Comparison of ENCODE assay signal across 8 cellular contexts in genomic region chr6:117555882-117556498, GRCh38. TPM values are rescaled to one million over a fixed set of nuclear protein-coding genes. Genes with fewer than 3 reads are reported as not detected.
A peak's percentile ranks its signal among the peaks of the same experiment; 100 is the strongest.
DNase-seq lines count a peak whose midpoint lies in the region; ATAC-seq, FAIRE-seq and TF ChIP-seq lines count a peak whose summit lies in the region.

No MANE protein-coding gene starts in this region.

- H2AFZ ChIP-seq in SK-N-SH (ENCODE audit: low read depth), result no peak overlapping the region
- no peak overlapping the region for H2AFZ ChIP-seq in astrocyte (ENCODE audit: low read depth, low read length)
- no peak overlapping the region for H2AFZ ChIP-seq in keratinocyte (ENCODE audit: control insufficient read depth, low read length)

- no peaks in the 10 kb centered on the region for H3K9me1 ChIP-seq in keratinocyte (ENCODE audit: control insufficient read depth, extremely low read depth, insufficient read depth, low read length)

- peak overlapping the region; percentile 20; the same call in 1 of the 2 replicates for H3K4me2 ChIP-seq in SK-N-SH
- peak overlapping the region; percentile 32 for H3K4me2 ChIP-seq in astrocyte (ENCODE audit: low read length)
- H3K4me2 ChIP-seq in keratinocyte (ENCODE audit: control insufficient read depth, extremely low read depth, insufficient read depth, low read depth, low read length), result peak overlapping the region; percentile 23

- peak overlapping the region in 1 of 2 experiments; percentile 51; a peak in 3 of 4 replicates for H3K27ac ChIP-seq in SK-N-SH (ENCODE audit: low read depth in 2 of 2, low read length in 1 of 2)
- no peak overlapping the region for H3K27ac ChIP-seq in astrocyte (ENCODE audit: low read depth, low read length)
- H3K27ac ChIP-seq in keratinocyte (ENCODE audit: control insufficient read depth, insufficient read depth, low read length), result no peak overlapping the region

- H3K79me2 ChIP-seq in SK-N-SH (ENCODE audit: insufficient read depth) (peaks cover under 1% of the 10 kb centered on the region; the same call in 1 of the 2 replicates), astrocyte (ENCODE audit: insufficient read depth, low read length) (peaks cover under 1% of the 10 kb centered on the region), keratinocyte (ENCODE audit: control insufficient read depth, insufficient read depth, low read length) (no peaks in the 10 kb centered on the region)

- H3K4me1 ChIP-seq in SK-N-SH (ENCODE audit: control insufficient read depth in 1 of 2, insufficient read depth in 2 of 2, low read depth in 1 of 2, low read length in 1 of 2), result peaks cover 0 to 7% of the 10 kb centered on the region in 2 experiments; a peak in 2 of 4 replicates
- H3K4me1 ChIP-seq in astrocyte (ENCODE audit: insufficient read depth, low read length), result peaks cover 16% of the 10 kb centered on the region
- peaks cover 18% of the 10 kb centered on the region for H3K4me1 ChIP-seq in keratinocyte (ENCODE audit: control insufficient read depth, extremely low read depth, insufficient read depth, low read length)

- H3K36me3 Mint-ChIP-seq in astrocyte (ENCODE audit: low read depth, unreplicated experiment), result no peaks in the 10 kb centered on the region

- H3F3A ChIP-seq in SK-N-SH (replicated peaks; ENCODE audit: insufficient read depth), result peaks cover 45% of the 10 kb centered on the region

- peak; percentile 73 for TF ChIP-seq CTCF in BJ (IDR thresholded peaks at IDR 0.05; ENCODE audit: insufficient read depth, low read depth, low read length)
- TF ChIP-seq CTCF in SK-N-SH (IDR thresholded peaks at IDR 0.05), result peak; percentile 90
- TF ChIP-seq CTCF in astrocyte (IDR thresholded peaks at IDR 0.05; ENCODE audit: insufficient read depth, low read depth, low read length), result peak; percentile 83
- TF ChIP-seq CTCF in keratinocyte (optimal IDR thresholded peaks at IDR 0.05 in 1 of 3, IDR thresholded peaks at IDR 0.05 in 1 of 3, conservative IDR thresholded peaks at IDR 0.05 in 1 of 3; ENCODE audit: extremely low read depth in 1 of 3, insufficient read depth in 2 of 3, low read length in 3 of 3), result peak; percentile 24 to 64 (median 49)

- peak; percentile 69 for TF ChIP-seq RAD21 in SK-N-SH (IDR thresholded peaks at IDR 0.05; ENCODE audit: low read length)

- H4K20me1 ChIP-seq in SK-N-SH (ENCODE audit: insufficient read depth), result no peaks in the 10 kb centered on the region
- no peaks in the 10 kb centered on the region for H4K20me1 ChIP-seq in astrocyte (ENCODE audit: insufficient read depth, low read length)
- H4K20me1 ChIP-seq in keratinocyte (ENCODE audit: control insufficient read depth, extremely low read depth, insufficient read depth, low read length), result no peaks in the 10 kb centered on the region

- no peak overlapping the region for H3K4me3 ChIP-seq in BJ (ENCODE audit: low read depth, low read length)
- H3K4me3 ChIP-seq in SK-N-SH (ENCODE audit: low read depth in 2 of 2, low read length in 1 of 2), result no peak overlapping the region; a peak in 1 of 4 replicates
- no peak overlapping the region for H3K4me3 ChIP-seq in astrocyte (ENCODE audit: insufficient read depth, low read depth, low read length)
- H3K4me3 ChIP-seq in keratinocyte (ENCODE audit: control insufficient read depth in 2 of 3, extremely low read depth in 1 of 3, insufficient read depth in 2 of 3, low read depth in 1 of 3, low read length in 3 of 3), result no peak overlapping the region

- WGBS in SK-N-SH (ENCODE audit: low lambda C conversion rate), result 14% methylated on average over 5 of the region's 5 CpGs

- no peaks in the 10 kb centered on the region for H3K9me3 Mint-ChIP-seq in astrocyte (ENCODE audit: unreplicated experiment)

- H3K4me1 Mint-ChIP-seq in astrocyte (ENCODE audit: low read depth, unreplicated experiment), result peaks cover 17% of the 10 kb centered on the region

- POLR2A ChIA-PET in BJ (lab: Charles Lee) (no interaction called here), SK-N-SH (lab: Yijun Ruan, JAX) (no interaction called here)

- no peaks in the 10 kb centered on the region for H3K27me3 Mint-ChIP-seq in astrocyte (ENCODE audit: low read depth, unreplicated experiment)

- no peak for TF ChIP-seq EP300 in SK-N-SH (IDR thresholded peaks at IDR 0.05; ENCODE audit: borderline replicate concordance in 1 of 2, low read depth in 1 of 2, low read length in 1 of 2)

- H3K9ac ChIP-seq in SK-N-SH, result no peak overlapping the region
- no peak overlapping the region for H3K9ac ChIP-seq in astrocyte (ENCODE audit: low read length)
- no peak overlapping the region for H3K9ac ChIP-seq in keratinocyte (ENCODE audit: control insufficient read depth, extremely low read depth, insufficient read depth, low read length)

- H3K27me3 ChIP-seq in BJ (ENCODE audit: control insufficient read depth, insufficient read depth, low read length) (no peaks in the 10 kb centered on the region), SK-N-SH (ENCODE audit: insufficient read depth) (no peaks in the 10 kb centered on the region), astrocyte (ENCODE audit: insufficient read depth, low read length) (no peaks in the 10 kb centered on the region), keratinocyte (ENCODE audit: control insufficient read depth, extremely low read depth, insufficient read depth, low read length) (no peaks in the 10 kb centered on the region)

- H3K9me3 ChIP-seq in SK-N-SH, result no peaks in the 10 kb centered on the region
- H3K9me3 ChIP-seq in astrocyte (ENCODE audit: insufficient read depth, low read depth, low read length), result no peaks in the 10 kb centered on the region
- no peaks in the 10 kb centered on the region for H3K9me3 ChIP-seq in keratinocyte (ENCODE audit: control insufficient read depth, low read depth, low read length)

- dilution Hi-C loops in keratinocyte (cut with MboI; ENCODE audit: extremely low pct_ligation_motif_present, low sequenced_read_pairs), result no loop called here

- H3K27ac Mint-ChIP-seq in astrocyte (ENCODE audit: unreplicated experiment), result no peak overlapping the region

- DNase-seq in BJ (ENCODE audit: low read depth) (no peak), SK-N-SH (no peak), astrocyte (ENCODE audit: low read depth) (no peak), keratinocyte (ENCODE audit: low read depth, low spot score) (no peak)
- DNase-seq in stimulated activated CD4-positive, alpha-beta T cell treated with anti-CD3 and anti-CD28 coated beads, Interleukin-4, amount 100 ng/mL, for 48 hours (ENCODE audit: low read depth in 2 of 2), result peak; percentile 21 to 46

- H3K4me3 Mint-ChIP-seq in astrocyte (ENCODE audit: unreplicated experiment), result no peak overlapping the region

- no peaks in the 10 kb centered on the region for H3K36me3 ChIP-seq in BJ (ENCODE audit: control insufficient read depth, insufficient read depth, low read length)
- H3K36me3 ChIP-seq in SK-N-SH (replicated peaks in 1 of 2; ENCODE audit: control insufficient read depth in 1 of 2, insufficient read depth in 2 of 2, low read length in 1 of 2), result peaks cover 14 to 18% of the 10 kb centered on the region in 2 experiments
- peaks cover 3% of the 10 kb centered on the region for H3K36me3 ChIP-seq in astrocyte (ENCODE audit: insufficient read depth, low read length)
- no peaks in the 10 kb centered on the region for H3K36me3 ChIP-seq in keratinocyte (ENCODE audit: control insufficient read depth in 2 of 2, extremely low read depth in 1 of 2, insufficient read depth in 2 of 2, low read length in 2 of 2)

- FAIRE-seq in astrocyte (lab: Jason Lieb, UNC) (no peak), keratinocyte (lab: Jason Lieb, UNC) (no peak)

- CTCF ChIA-PET in BJ (lab: Yijun Ruan, JAX), result interaction anchor here (0.7 to 3.6 kb wide), 14 partner anchors 9 to 205 kb away, joined by 3 to 29 read pairs (median 3); no protein-coding TSS in a partner anchor
- CTCF ChIA-PET in SK-N-SH (lab: Yijun Ruan, JAX), result interaction anchor here (0.6 to 10.1 kb wide), 20 partner anchors 8 to 187 kb away, joined by 3 to 78 read pairs (median 5); partner anchors contain the start of gene ROS1

- H3K9me2 ChIP-seq in SK-N-SH, result no peaks in the 10 kb centered on the region

- peak; percentile 48 for ATAC-seq in GM21723 (IDR thresholded peaks at IDR 0.05; ENCODE audit: unreplicated experiment)
- no peak for ATAC-seq in GM18868 (IDR thresholded peaks at IDR 0.05; ENCODE audit: unreplicated experiment)
- no peak for ATAC-seq in GM18907 (IDR thresholded peaks at IDR 0.05; ENCODE audit: unreplicated experiment)

TF ChIP-seq in SK-N-SH, 30 proteins besides CTCF, POLR2A, EP300 and RAD21:
- TF ChIP-seq SMC3 (IDR thresholded peaks at IDR 0.05; ENCODE audit: low read depth, low read length) (peak; percentile 59), POLR2AphosphoS5 (IDR thresholded peaks at IDR 0.05; ENCODE audit: low read depth, low read length) (0 out of 2 replicates have a peak, but pooled peaks have one; percentile 2), EZH2phosphoT487 (IDR thresholded peaks at IDR 0.05; ENCODE audit: borderline replicate concordance, low read depth) (no peak)

RNA-seq across cellular contexts. Expression of gene GOPC, which starts 46.3 kb away (rescaled TPM):
- polyA plus RNA-seq in BJ (2011; rRNA removed) (26.9 and 57.1 TPM in 2 replicates), SK-N-SH (2012; rRNA removed) (20.8 and 31.4 TPM in 2 replicates), keratinocyte (20.3 to 33.9 TPM (median 24.9 TPM) in 3 replicates)
- 17.0 and 18.3 TPM in 2 replicates for polyA minus RNA-seq in BJ (2011; rRNA and poly(A)+ RNA removed)
- polyA plus RNA-seq in SK-N-SH (2012; cell fraction: cytosol; rRNA removed), result 28.8 and 37.7 TPM in 2 replicates
- polyA plus RNA-seq in SK-N-SH (2012; cell fraction: nucleus; rRNA removed), result 20.0 and 46.4 TPM in 2 replicates
- 45.0 and 48.7 TPM in 2 replicates for total RNA-seq in astrocyte
- 30.5 TPM for polyA plus RNA-seq in keratinocyte (2011; ENCODE audit: low read depth)
- polyA plus RNA-seq in keratinocyte (2011; cell fraction: cytosol; rRNA removed), result 12.6 and 23.0 TPM in 2 replicates
- polyA plus RNA-seq in keratinocyte (2011; cell fraction: nucleus; rRNA removed), result 27.4 and 42.2 TPM in 2 replicates
- polyA plus RNA-seq in keratinocyte (2012; ENCODE audit: low replicate concordance), result 18.6 and 22.7 TPM in 2 replicates
- polyA minus RNA-seq in keratinocyte, result 3.5 to 18.9 TPM (median 9.9 TPM) in 3 replicates
- polyA minus RNA-seq in keratinocyte (2011; cell fraction: cytosol; rRNA and poly(A)+ RNA removed), result 21.1 TPM
- 17.7 and 28.9 TPM in 2 replicates for polyA minus RNA-seq in keratinocyte (2011; cell fraction: nucleus; rRNA and poly(A)+ RNA removed)

Comparison
In these comparisons a context has a peak if more than half of its experiments do, and no peak if none do; other contexts are left out.
1. DNase-seq: peak in stimulated activated CD4-positive, alpha-beta T cell treated with anti-CD3 and anti-CD28 coated beads, Interleukin-4, amount 100 ng/mL, for 48 hours (2 of 2); none in BJ (single experiment), SK-N-SH (single experiment), astrocyte (single experiment) and keratinocyte (single experiment).
2. Peak in every context shown above with its lines, with median percentiles within 50 percentile points of each other: CTCF ChIP-seq and H3K4me2 ChIP-seq.